ENCODE assay signal across 24 cellular contexts in the genomic region with DNA sequence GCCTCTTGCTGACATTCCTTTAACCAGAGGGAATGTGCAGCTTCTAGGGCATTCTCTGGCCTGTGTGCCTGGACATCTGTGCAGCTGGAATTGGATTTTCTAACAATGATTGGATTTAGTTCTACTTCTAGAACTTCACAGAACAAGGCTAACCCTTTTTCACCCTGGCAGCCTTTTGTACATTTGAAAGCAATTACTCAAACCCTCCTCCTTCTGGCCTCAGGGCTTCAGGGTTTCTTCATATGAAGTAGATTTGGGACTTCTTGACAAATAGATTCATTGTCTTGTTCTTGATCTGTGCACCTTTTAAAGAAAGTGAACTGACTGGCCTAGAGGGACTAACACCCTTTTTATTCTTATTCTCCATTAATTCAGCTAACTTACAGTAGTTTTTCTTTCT. TPM values are rescaled to one million over a fixed set of nuclear protein-coding genes. Genes with fewer than 3 reads are reported as not detected.
DNase-seq lines count a peak whose midpoint lies in the region; FAIRE-seq and TF ChIP-seq lines count a peak whose summit lies in the region.
"Had no signal": no experiment of that assay in that cellular context is flagged by ENCODE, and none has a peak within 500 bp of the region (broad histone marks: within the 10 kb centered on the region; RNA-seq: fewer than 3 reads in every experiment).

No MANE protein-coding gene starts in this region.

- H3K9me3 ChIP-seq in Karpas-422 (ENCODE audit: low read length) = no peaks in the 10 kb centered on the region
- no peaks in the 10 kb centered on the region for H3K9me3 ChIP-seq in adipocyte (ENCODE audit: control insufficient read depth, low read length)
- no peaks in the 10 kb centered on the region for H3K9me3 ChIP-seq in kidney (ENCODE audit: control insufficient read depth in 1 of 2, low read length in 2 of 2)
- H3K9me3 ChIP-seq: BE2C, BLaER1, Caco-2 had no signal

- TF ChIP-seq CTCF in kidney (IDR thresholded peaks at IDR 0.05; ENCODE audit: borderline replicate concordance, extremely low read depth, insufficient read depth) = no peak

- H3K36me3 ChIP-seq in Karpas-422 (ENCODE audit: insufficient read depth, low read length) (no peaks in the 10 kb centered on the region), adipocyte (ENCODE audit: control insufficient read depth, insufficient read depth, low read length, severe bottlenecking) (peaks cover 17% of the 10 kb centered on the region), kidney (ENCODE audit: control insufficient read depth in 1 of 2, insufficient read depth in 2 of 2, low read length in 2 of 2) (no peaks in the 10 kb centered on the region)
- H3K36me3 ChIP-seq: BE2C, BLaER1 had no signal

- no peaks in the 10 kb centered on the region for H3K79me2 ChIP-seq in Karpas-422 (ENCODE audit: low read length)

- no peak overlapping the region for H3K4me3 ChIP-seq in Karpas-422 (ENCODE audit: low read length)
- H3K4me3 ChIP-seq in adipocyte (ENCODE audit: low read length) = no peak overlapping the region
- no peak overlapping the region for H3K4me3 ChIP-seq in kidney (ENCODE audit: low read length in 2 of 2)
- H3K4me3 ChIP-seq: BLaER1 had no signal

- H3K27me3 ChIP-seq in Karpas-422 (ENCODE audit: low read length) (no peaks in the 10 kb centered on the region), adipocyte (replicated peaks; ENCODE audit: control insufficient read depth, insufficient read depth, low read length) (no peaks in the 10 kb centered on the region)
- H3K27me3 ChIP-seq: BE2C, BLaER1 had no signal

- DNase-seq in Karpas-422 (peak; percentile 33), adipocyte (ENCODE audit: low read depth) (peak; percentile 56), fibroblast of peridontal ligament (ENCODE audit: extremely low read depth) (peak; percentile 24), NCI-H82 treated with DMSO at 0.1 percent for 48 hours (lab: John Stamatoyannopoulos, UW; ENCODE audit: unreplicated experiment) (no peak), NCI-H510A treated with DMSO at 0.1 percent for 48 hours (lab: John Stamatoyannopoulos, UW) (no peak), kidney (no peak)
- no peak for DNase-seq in activated CD4-positive, alpha-beta T cell treated with anti-CD3 and anti-CD28 coated beads, Interleukin-2, amount 50 U/mL, for 1 hour
- DNase-seq: 8988T; ACHN; BE2C; C1 segment of cervical spinal cord; Caco-2; Calu3; CD4-positive, alpha-beta memory T cell; CD4-positive, CD25-positive, alpha-beta regulatory T cell; CD8-positive, alpha-beta memory T cell; DMS79 treated with DMSO at 0.1 percent for 48 hours; GF-D8 had no signal

- H2AFZ ChIP-seq in Karpas-422 (ENCODE audit: low read length) = no peak overlapping the region

- FAIRE-seq in kidney (lab: Jason Lieb, UNC) = no peak
- FAIRE-seq: A204.1, D721Med, G401.6, GM12891, GM18507 had no signal

- H3K9ac ChIP-seq in Karpas-422 (ENCODE audit: low read length) (no peak overlapping the region), adipocyte (ENCODE audit: low read length) (no peak overlapping the region), kidney (ENCODE audit: low read length in 2 of 2) (no peak overlapping the region)
- H3K9ac ChIP-seq: BLaER1 had no signal

- H3K4me1 ChIP-seq in Karpas-422 (ENCODE audit: low read length) (no peaks in the 10 kb centered on the region), adipocyte (ENCODE audit: control insufficient read depth, insufficient read depth, low read length) (no peaks in the 10 kb centered on the region), kidney (ENCODE audit: control insufficient read depth in 1 of 2, insufficient read depth in 1 of 2, low read depth in 1 of 2, low read length in 2 of 2) (no peaks in the 10 kb centered on the region)
- H3K4me1 ChIP-seq: BE2C, BLaER1, Caco-2 had no signal

- H3K4me2 ChIP-seq in Karpas-422 (ENCODE audit: low read depth, low read length, poor library complexity, severe bottlenecking) = no peak overlapping the region
- H3K4me2 ChIP-seq: BLaER1 had no signal

- intact Hi-C loops in kidney (cut with DNase I) = no loop called here

- no peaks in the 10 kb centered on the region for H3K9me2 ChIP-seq in Karpas-422 (replicated peaks; ENCODE audit: insufficient read depth, low read length)

- no peaks in the 10 kb centered on the region for H4K20me1 ChIP-seq in Karpas-422 (ENCODE audit: insufficient read depth, low read depth, low read length)
- H4K20me1 ChIP-seq: BLaER1 had no signal

- H3K27ac ChIP-seq in Karpas-422 (ENCODE audit: low read length) (no peak overlapping the region), kidney (ENCODE audit: low read depth in 2 of 2, low read length in 2 of 2) (no peak overlapping the region)
- H3K27ac ChIP-seq: BLaER1 had no signal

RNA-seq across cellular contexts. Expression of gene SPATA18, which starts 30.1 kb away (rescaled TPM):
- 0.07 TPM in 1 of 2 replicates, not detected in the other for total RNA-seq in Karpas-422 (2014; rRNA removed; shearing (Covaris generic); ENCODE audit: low replicate concordance)
- total RNA-seq in kidney = 11.6 TPM
- polyA plus RNA-seq in kidney (ENCODE audit: insufficient read depth, low read depth, low replicate concordance) = 5.9 TPM
- total RNA-seq: Caco-2; Calu3; CD4-positive, CD25-positive, alpha-beta regulatory T cell had no signal
- polyA plus RNA-seq: CD4-positive, alpha-beta memory T cell; CD4-positive, CD25-positive, alpha-beta regulatory T cell; CD8-positive, alpha-beta memory T cell had no signal

RNA-seq across cellular contexts. Expression of gene SGCB, which starts 43.1 kb away (rescaled TPM):
- total RNA-seq in Karpas-422 (2014; rRNA removed; shearing (Covaris generic); ENCODE audit: low replicate concordance) = 9.6 and 9.8 TPM in 2 replicates
- 43.9 TPM for total RNA-seq in kidney
- 30.7 TPM for polyA plus RNA-seq in kidney (ENCODE audit: insufficient read depth, low read depth, low replicate concordance)

Comparison
In these comparisons a context has a peak if more than half of its experiments do, and no peak if none do; other contexts are left out.
1. DNase-seq: peak in Karpas-422 (single experiment), adipocyte (single experiment) and fibroblast of peridontal ligament (single experiment); none in NCI-H82 treated with DMSO at 0.1 percent for 48 hours (single experiment), activated CD4-positive, alpha-beta T cell treated with anti-CD3 and anti-CD28 coated beads, Interleukin-2, amount 50 U/mL, for 1 hour (single experiment), NCI-H510A treated with DMSO at 0.1 percent for 48 hours (single experiment) and kidney (single experiment).
2. RNA of gene SPATA18, which starts 30.1 kb away (total RNA-seq): 11.6 TPM in kidney (single experiment); 0.07 TPM in Karpas-422; every median in the first group is over 10 times any median in the second.